Comparison of ENCODE assay signal across 18 cellular contexts in genomic region chr11:36233226-36233625, GRCh38. TPM values are rescaled to one million over a fixed set of nuclear protein-coding genes. Genes with fewer than 3 reads are reported as not detected.
DNase-seq lines count a peak whose midpoint lies in the region; ATAC-seq, FAIRE-seq and TF ChIP-seq lines count a peak whose summit lies in the region.
"Had no signal": no experiment of that assay in that cellular context is flagged by ENCODE, and none has a peak within 500 bp of the region (broad histone marks: within the 10 kb centered on the region; RNA-seq: fewer than 3 reads in every experiment).

No MANE protein-coding gene starts in this region.

- no peak overlapping the region for H3K4me2 ChIP-seq in HCT116 (ENCODE audit: low read length)
- H3K4me2 ChIP-seq in endothelial cell of umbilical vein (ENCODE audit: insufficient read depth, low read length) = no peak overlapping the region
- no peak overlapping the region for H3K4me2 ChIP-seq in PC-9

- H3K9ac ChIP-seq in HCT116 (ENCODE audit: low read length) (no peak overlapping the region), endothelial cell of umbilical vein (replicated peaks; ENCODE audit: extremely low read depth, insufficient read depth, low read length) (no peak overlapping the region)

- no peaks in the 10 kb centered on the region for H3K27me3 ChIP-seq in HCT116 (ENCODE audit: insufficient read depth, low read length)
- H3K27me3 ChIP-seq in endothelial cell of umbilical vein (ENCODE audit: control insufficient read depth in 2 of 2, insufficient read depth in 2 of 2, low read length in 2 of 2) = no peaks in the 10 kb centered on the region
- H3K27me3 ChIP-seq in PC-9 (ENCODE audit: insufficient read depth, low read depth) = no peaks in the 10 kb centered on the region
- H3K27me3 ChIP-seq: ovary, testis had no signal

- no peaks in the 10 kb centered on the region for H3K9me1 ChIP-seq in endothelial cell of umbilical vein (replicated peaks; ENCODE audit: control insufficient read depth, extremely low read depth, insufficient read depth, low read length)

- H4K20me1 ChIP-seq in HCT116 (ENCODE audit: insufficient read depth) (no peaks in the 10 kb centered on the region), endothelial cell of umbilical vein (replicated peaks; ENCODE audit: control insufficient read depth, extremely low read depth, insufficient read depth, low read length) (no peaks in the 10 kb centered on the region), PC-9 (ENCODE audit: insufficient read depth) (no peaks in the 10 kb centered on the region)

- FAIRE-seq in endothelial cell of umbilical vein (lab: Jason Lieb, UNC) = peak; percentile 76
- FAIRE-seq: GM12891, HepG2, small intestine had no signal

- no peak for TF ChIP-seq RAD21 in HCT116 (IDR thresholded peaks at IDR 0.05; ENCODE audit: low read depth)

- H2AFZ ChIP-seq in HCT116 (ENCODE audit: low read depth, low read length, poor library complexity, severe bottlenecking) (no peak overlapping the region), endothelial cell of umbilical vein (ENCODE audit: low read depth, low read length) (no peak overlapping the region), PC-9 (no peak overlapping the region)

- H3K79me2 ChIP-seq in HCT116 (ENCODE audit: insufficient read depth, low read length) (no peaks in the 10 kb centered on the region), endothelial cell of umbilical vein (ENCODE audit: control insufficient read depth, insufficient read depth, low read length) (no peaks in the 10 kb centered on the region), PC-9 (ENCODE audit: low read depth) (no peaks in the 10 kb centered on the region)

- no peaks in the 10 kb centered on the region for H3F3A ChIP-seq in PC-9 (ENCODE audit: insufficient read depth, low read depth)

- POLR2A ChIA-PET in HCT116 (lab: Charles Lee) = interaction anchor here (0.7 kb wide), 1 partner anchor 1197 kb away, joined by 3 read pairs; no protein-coding TSS in a partner anchor
- POLR2A ChIA-PET in endothelial cell of umbilical vein (lab: Charles Lee) = no interaction called here
- POLR2A ChIA-PET in PC-9 (lab: Charles Lee; ENCODE audit: unreplicated experiment) = no interaction called here

- TF ChIP-seq CTCF in HCT116 (IDR thresholded peaks at IDR 0.05 in 2 of 3, conservative IDR thresholded peaks at IDR 0.05 in 1 of 3; ENCODE audit: borderline replicate concordance in 1 of 3, insufficient read depth in 1 of 3, low read depth in 2 of 3, low read length in 2 of 3) (no peak), endothelial cell of umbilical vein (IDR thresholded peaks at IDR 0.05; ENCODE audit: extremely low read depth in 1 of 2, insufficient read depth in 1 of 2, low read depth in 1 of 2, low read length in 2 of 2) (no peak), PC-9 (conservative IDR thresholded peaks at IDR 0.05) (no peak)

- ATAC-seq in HCT116 (no peak), GM18867 (IDR thresholded peaks at IDR 0.05; ENCODE audit: unreplicated experiment) (no peak)
- ATAC-seq: activated CD8-positive, alpha-beta T cell treated with anti-CD3 and anti-CD28 coated beads, Interleukin-2, amount 10 ng/mL, durations not matched to agents 7 days and 5 days; HepG2; left ventricle myocardium superior; Right ventricle myocardium inferior had no signal

- H3K27ac ChIP-seq in HCT116 (ENCODE audit: low read depth, low read length) = peak overlapping the region; percentile 35; the same call in 1 of the 2 replicates
- no peak overlapping the region for H3K27ac ChIP-seq in endothelial cell of umbilical vein (ENCODE audit: insufficient read depth, low read depth, low read length)
- no peak overlapping the region for H3K27ac ChIP-seq in PC-9
- H3K27ac ChIP-seq: ovary, testis, WERI-Rb-1 had no signal

- H3K4me3 ChIP-seq in HCT116 (replicated peaks in 1 of 2; ENCODE audit: low read depth in 1 of 2, low read length in 2 of 2) (no peak overlapping the region), endothelial cell of umbilical vein (replicated peaks in 1 of 3; ENCODE audit: insufficient read depth in 1 of 3, low read depth in 1 of 3, low read length in 3 of 3) (no peak overlapping the region), PC-9 (no peak overlapping the region)
- H3K4me3 ChIP-seq: ovary, testis had no signal

- CTCF ChIA-PET in HCT116 (lab: Charles Lee) (no interaction called here), endothelial cell of umbilical vein (lab: Charles Lee) (interaction anchor here (0.7 to 2.0 kb wide), 3 partner anchors 22 to 411 kb away, joined by 3 to 13 read pairs (median 5); no protein-coding TSS in a partner anchor), PC-9 (lab: Charles Lee) (no interaction called here)

- BruUV-seq in HCT116 (replicated peaks; lab: Mats Ljungman, UMichigan) (no TSS peak), endothelial cell of umbilical vein (replicated peaks; lab: Mats Ljungman, UMichigan) (no TSS peak), PC-9 (replicated peaks; lab: Mats Ljungman, UMichigan) (no TSS peak)

- H3K4me1 ChIP-seq in HCT116 (ENCODE audit: control insufficient read depth in 1 of 2, insufficient read depth in 2 of 2, low read length in 2 of 2) (peaks cover 51% of the 10 kb centered on the region in 2 experiments), endothelial cell of umbilical vein (ENCODE audit: control insufficient read depth, extremely low read depth, insufficient read depth, low read length) (peaks cover 13% of the 10 kb centered on the region), PC-9 (replicated peaks; ENCODE audit: insufficient read depth) (no peaks in the 10 kb centered on the region)
- H3K4me1 ChIP-seq: testis had no signal

- DNase-seq in HCT116 (ENCODE audit: low read depth, low spot score) (no peak), NCI-H345 treated with DMSO at 0.1 percent for 48 hours (lab: John Stamatoyannopoulos, UW; ENCODE audit: unreplicated experiment) (peak; percentile 10), endothelial cell of umbilical vein (ENCODE audit: low read depth, low spot score) (peak; percentile 88), renal cortical epithelial cell (ENCODE audit: low read depth) (peak; percentile 48), PC-9 (no peak), NCI-H510A (lab: John Stamatoyannopoulos, UW) (no peak)
- DNase-seq: activated CD8-positive, alpha-beta T cell treated with anti-CD3 and anti-CD28 coated beads, Interleukin-2, amount 10 ng/mL, durations not matched to agents 7 days and 5 days; AML-193; GDM1; left ventricle myocardium superior; ovary; small intestine; testis; WERI-Rb-1 had no signal

- H3K36me3 ChIP-seq in HCT116 (ENCODE audit: control insufficient read depth in 1 of 2, insufficient read depth in 2 of 2, low read length in 2 of 2) = no peaks in the 10 kb centered on the region
- no peaks in the 10 kb centered on the region for H3K36me3 ChIP-seq in endothelial cell of umbilical vein (ENCODE audit: control insufficient read depth in 2 of 2, extremely low read depth in 1 of 2, insufficient read depth in 2 of 2, low read length in 2 of 2)
- H3K36me3 ChIP-seq in PC-9 (ENCODE audit: low read depth) = no peaks in the 10 kb centered on the region
- H3K36me3 ChIP-seq: ovary had no signal

- intact Hi-C loops in HCT116 (cut with micrococcal nuclease) = no loop called here
- intact Hi-C loops in endothelial cell of umbilical vein (cut with micrococcal nuclease) = loop anchor here (1.0 kb wide), 1 partner anchor 77 kb away; no protein-coding TSS in a partner anchor
- intact Hi-C loops in PC-9 (cut with micrococcal nuclease; ENCODE audit: unreplicated experiment) = no loop called here

- no peak for TF ChIP-seq POLR2A in HCT116 (IDR thresholded peaks at IDR 0.05; ENCODE audit: borderline replicate concordance, extremely low read depth, insufficient read depth, insufficient read length)
- no peak for TF ChIP-seq POLR2A in endothelial cell of umbilical vein (IDR thresholded peaks at IDR 0.05; ENCODE audit: low read depth, low read length)

- dilution Hi-C loops in endothelial cell of umbilical vein (cut with MboI; ENCODE audit: extremely low pct_ligation_motif_present, low sequenced_read_pairs) = no loop called here

- no peaks in the 10 kb centered on the region; the same call in 1 of the 2 replicates for H3K9me2 ChIP-seq in HCT116 (ENCODE audit: insufficient read depth)
- no peaks in the 10 kb centered on the region; the same call in 1 of the 2 replicates for H3K9me2 ChIP-seq in PC-9 (ENCODE audit: insufficient read depth)

- no peaks in the 10 kb centered on the region for H3K9me3 ChIP-seq in HCT116 (ENCODE audit: control insufficient read depth in 1 of 2, insufficient read depth in 1 of 2, low read depth in 1 of 2, low read length in 2 of 2)
- H3K9me3 ChIP-seq in endothelial cell of umbilical vein (replicated peaks; ENCODE audit: control insufficient read depth, insufficient read depth, low read length) = no peaks in the 10 kb centered on the region
- no peaks in the 10 kb centered on the region for H3K9me3 ChIP-seq in PC-9 (ENCODE audit: insufficient read depth, low read depth)
- H3K9me3 ChIP-seq: ovary, testis had no signal

- RAD21 ChIA-PET in HCT116 (lab: Charles Lee; ENCODE audit: low non-redundant PET in 1 of 2, low total read pairs in 2 of 2, uncharacterized antibody in 2 of 2, unreplicated experiment in 2 of 2) = interaction anchor here in 1 of 2 experiments (1.4 kb wide), 1 partner anchor 33 kb away, joined by 3 read pairs; no protein-coding TSS in a partner anchor

TF ChIP-seq in endothelial cell of umbilical vein, 7 proteins besides CTCF, POLR2A, EP300 and RAD21 (continues in another document):
- TF ChIP-seq MYC (IDR thresholded peaks at IDR 0.05; ENCODE audit: low read depth, low read length) (no peak), MAX (IDR thresholded peaks at IDR 0.05; ENCODE audit: insufficient read depth, insufficient read length) (no peak), JUN (IDR thresholded peaks at IDR 0.05; ENCODE audit: borderline replicate concordance, insufficient read depth, insufficient read length, low read depth) (no peak), POLR2AphosphoS5 (IDR thresholded peaks at IDR 0.05; ENCODE audit: insufficient read depth, low read depth, low read length) (no peak), EZH2 (IDR thresholded peaks at IDR 0.05; ENCODE audit: borderline replicate concordance, low read depth, low read length, severe bottlenecking) (no peak)

RNA-seq across cellular contexts. Expression of gene COMMD9, which starts 56.0 kb away (rescaled TPM):
- 33.3 TPM for total RNA-seq in HCT116 (2021; ENCODE audit: unreplicated experiment)
- polyA plus RNA-seq in HCT116 (2012) = 13.9 and 16.8 TPM in 2 replicates
- total RNA-seq in endothelial cell of umbilical vein = 78.9 and 79.0 TPM in 2 replicates
- polyA plus RNA-seq in endothelial cell of umbilical vein = 65.1 and 69.7 TPM in 2 replicates
- polyA plus RNA-seq in endothelial cell of umbilical vein (2011; cell fraction: cytosol; rRNA removed) = 86.7 and 89.2 TPM in 2 replicates
- polyA plus RNA-seq in endothelial cell of umbilical vein (2011; cell fraction: nucleus; rRNA removed) = 65.4 and 71.4 TPM in 2 replicates
- polyA plus RNA-seq in endothelial cell of umbilical vein (2012) = 66.3 and 71.6 TPM in 2 replicates
- polyA minus RNA-seq in endothelial cell of umbilical vein = 61.1 and 88.0 TPM in 2 replicates
- polyA minus RNA-seq in endothelial cell of umbilical vein (2011; cell fraction: cytosol; rRNA and poly(A)+ RNA removed) = 45.4 TPM
- 25.3 and 29.7 TPM in 2 replicates for polyA minus RNA-seq in endothelial cell of umbilical vein (2011; cell fraction: nucleus; rRNA and poly(A)+ RNA removed)
- 37.7 and 57.9 TPM in 2 replicates for total RNA-seq in renal cortical epithelial cell
- 56.5 and 77.5 TPM in 2 replicates for total RNA-seq in PC-9 (2021)

Comparison
In these comparisons a context has a peak if more than half of its experiments do, and no peak if none do; other contexts are left out.
1. DNase-seq: peak in NCI-H345 treated with DMSO at 0.1 percent for 48 hours (single experiment), endothelial cell of umbilical vein (single experiment) and renal cortical epithelial cell (single experiment); none in HCT116 (single experiment), PC-9 (0 of 2) and NCI-H510A (single experiment).